Comparison of ENCODE assay signal across 12 cellular contexts in the genomic region with DNA sequence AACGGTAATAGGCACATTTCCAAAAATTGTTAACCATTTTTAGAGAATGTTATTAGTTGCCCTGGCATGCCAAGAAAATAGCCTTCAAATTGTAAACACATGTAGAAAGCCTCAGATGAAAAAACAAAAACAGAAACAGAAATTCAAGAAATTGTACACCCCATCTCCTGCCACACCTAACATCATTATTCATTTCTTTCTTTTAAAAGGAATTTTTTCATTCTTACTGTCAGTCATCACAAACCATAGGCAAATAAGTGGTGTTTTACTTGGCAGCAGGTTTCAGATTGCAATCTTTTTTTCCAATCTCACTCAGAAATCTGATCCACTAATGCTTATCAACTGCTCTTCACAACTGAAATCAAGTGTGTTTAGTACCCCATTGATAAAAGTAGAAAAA.
"Had no signal": no experiment of that assay in that cellular context is flagged by ENCODE, and none has a peak within 500 bp of the region (broad histone marks: within the 10 kb centered on the region; RNA-seq: fewer than 3 reads in every experiment).

No MANE protein-coding gene starts in this region.

- H3K4me1 Mint-ChIP-seq: activated naive CD4-positive, alpha-beta T cell treated with anti-CD3 and anti-CD28 coated beads, Interleukin-2, amount 10 ng/mL, durations not matched to agents 7 days and 5 days; central memory CD8-positive, alpha-beta T cell had no signal

- H3K36me3 Mint-ChIP-seq: activated naive CD4-positive, alpha-beta T cell treated with anti-CD3 and anti-CD28 coated beads, Interleukin-2, amount 10 ng/mL, durations not matched to agents 7 days and 5 days; naive B cell had no signal

- H3K27me3 Mint-ChIP-seq: activated naive CD4-positive, alpha-beta T cell treated with anti-CD3 and anti-CD28 coated beads, Interleukin-2, amount 10 ng/mL, durations not matched to agents 7 days and 5 days; central memory CD8-positive, alpha-beta T cell; dendritic cell treated with granulocyte-macrophage colony-stimulating factor and Interleukin-4, amounts not matched to agents 40 ng/mL and 50 ng/mL, for 4 days; effector memory CD8-positive, alpha-beta T cell had no signal

- DNase-seq: activated naive CD4-positive, alpha-beta T cell treated with anti-CD3 and anti-CD28 coated beads, Interleukin-2, amount 10 ng/mL, durations not matched to agents 7 days and 5 days; adrenal gland; body of pancreas; effector memory CD8-positive, alpha-beta T cell; hypothalamus; left colon; naive B cell; posterior cingulate gyrus; small intestine had no signal

- ATAC-seq: body of pancreas; effector memory CD8-positive, alpha-beta T cell; left colon had no signal

- H3K27ac Mint-ChIP-seq: activated naive CD4-positive, alpha-beta T cell treated with anti-CD3 and anti-CD28 coated beads, Interleukin-2, amount 10 ng/mL, durations not matched to agents 7 days and 5 days; activated T-helper 2 cell treated with anti-CD3 and anti-CD28 coated beads, Interferon-gamma antibody, Interleukin-2, Interleukin-4, amounts not matched to agents 10 μg/mL and 5 μg/mL and 100 μg/mL, durations not matched to agents 14 hours and 24 hours and 36 hours; dendritic cell treated with granulocyte-macrophage colony-stimulating factor and Interleukin-4, amounts not matched to agents 40 ng/mL and 50 ng/mL, for 4 days; effector memory CD8-positive, alpha-beta T cell; naive B cell had no signal

- H3K4me3 Mint-ChIP-seq: activated naive CD4-positive, alpha-beta T cell treated with anti-CD3 and anti-CD28 coated beads, Interleukin-2, amount 10 ng/mL, durations not matched to agents 7 days and 5 days; central memory CD8-positive, alpha-beta T cell; dendritic cell treated with granulocyte-macrophage colony-stimulating factor and Interleukin-4, amounts not matched to agents 40 ng/mL and 50 ng/mL, for 4 days; effector memory CD8-positive, alpha-beta T cell; naive B cell had no signal

- H3K9me3 Mint-ChIP-seq: activated naive CD4-positive, alpha-beta T cell treated with anti-CD3 and anti-CD28 coated beads, Interleukin-2, amount 10 ng/mL, durations not matched to agents 7 days and 5 days; activated T-helper 2 cell treated with anti-CD3 and anti-CD28 coated beads, Interferon-gamma antibody, Interleukin-2, Interleukin-4, amounts not matched to agents 10 μg/mL and 5 μg/mL and 100 μg/mL, durations not matched to agents 14 hours and 24 hours and 36 hours; central memory CD8-positive, alpha-beta T cell; dendritic cell treated with granulocyte-macrophage colony-stimulating factor and Interleukin-4, amounts not matched to agents 40 ng/mL and 50 ng/mL, for 4 days; naive B cell had no signal
